Comparison of ENCODE assay signal across 23 cellular contexts in genomic region chr5:176568657-176569056, GRCh38. TPM values are rescaled to one million over a fixed set of nuclear protein-coding genes. Genes with fewer than 3 reads are reported as not detected.
DNase-seq lines count a peak whose midpoint lies in the region; ATAC-seq, FAIRE-seq and TF ChIP-seq lines count a peak whose summit lies in the region.
"Had no signal": no experiment of that assay in that cellular context is flagged by ENCODE, and none has a peak within 500 bp of the region (broad histone marks: within the 10 kb centered on the region; RNA-seq: fewer than 3 reads in every experiment).

No MANE protein-coding gene starts in this region.

- H3K4me1 ChIP-seq in IMR-90 (ENCODE audit: control insufficient read depth, insufficient read depth, low read length) (no peaks in the 10 kb centered on the region), neuronal stem cell (ENCODE audit: control insufficient read depth in 2 of 2, insufficient read depth in 1 of 2, low read depth in 1 of 2, low read length in 2 of 2) (no peaks in the 10 kb centered on the region), PC-3 (ENCODE audit: insufficient read depth, low read length) (no peaks in the 10 kb centered on the region), lower lobe of right lung (no peaks in the 10 kb centered on the region), small intestine (ENCODE audit: control insufficient read depth in 2 of 2, insufficient read depth in 1 of 2, low read depth in 1 of 2, low read length in 1 of 2) (no peaks in the 10 kb centered on the region)
- H3K4me1 ChIP-seq: A549, Caco-2 had no signal

- no peak overlapping the region for H3K4ac ChIP-seq in IMR-90 (ENCODE audit: low read depth, low read length)
- no peak overlapping the region for H3K4ac ChIP-seq in neuronal stem cell (ENCODE audit: low read length)

- no peak overlapping the region for H2BK15ac ChIP-seq in IMR-90 (ENCODE audit: low read depth, low read length)
- H2BK15ac ChIP-seq in neuronal stem cell (ENCODE audit: low read length), result no peak overlapping the region

- no peak overlapping the region for H3K14ac ChIP-seq in IMR-90 (replicated peaks; ENCODE audit: low read depth, low read length)
- no peak overlapping the region for H3K14ac ChIP-seq in neuronal stem cell (ENCODE audit: low read length)

- H3K4me2 ChIP-seq in IMR-90 (ENCODE audit: low read depth, low read length), result no peak overlapping the region
- no peak overlapping the region for H3K4me2 ChIP-seq in neuronal stem cell (ENCODE audit: insufficient read depth, low read length, poor library complexity, severe bottlenecking)
- no peak overlapping the region for H3K4me2 ChIP-seq in PC-3 (ENCODE audit: low read length)
- H3K4me2 ChIP-seq: A549; BLaER1 treated with 17β-estradiol and CSF1 and Interleukin-3, amounts not matched to agents 10 nM and 100 nM had no signal

- H3K79me2 ChIP-seq in PC-3 (ENCODE audit: low read length), result no peaks in the 10 kb centered on the region

- H4K91ac ChIP-seq in IMR-90 (ENCODE audit: insufficient read depth, low read depth, low read length), result no peak overlapping the region
- H4K91ac ChIP-seq in neuronal stem cell (ENCODE audit: low read depth, low read length, poor library complexity), result no peak overlapping the region

- H2BK120ac ChIP-seq in IMR-90 (ENCODE audit: low read depth, low read length), result no peak overlapping the region
- no peak overlapping the region for H2BK120ac ChIP-seq in neuronal stem cell (ENCODE audit: low read depth, low read length)

- no peaks in the 10 kb centered on the region for H3K79me1 ChIP-seq in IMR-90 (ENCODE audit: low read depth in 1 of 2, low read length in 2 of 2)
- H3K79me1 ChIP-seq in neuronal stem cell (ENCODE audit: low read depth, low read length), result no peaks in the 10 kb centered on the region

- no peak overlapping the region for H2BK12ac ChIP-seq in neuronal stem cell (ENCODE audit: low read length)

- no peak for FAIRE-seq in small intestine (lab: Jason Lieb, UNC)
- FAIRE-seq: A549, D721Med, GM12891, GM19239 had no signal

- TF ChIP-seq POLR2A in IMR-90 (IDR thresholded peaks at IDR 0.05; ENCODE audit: low read depth, low read length), result no peak

- H3K18ac ChIP-seq in IMR-90 (ENCODE audit: low read depth, low read length) (no peak overlapping the region), neuronal stem cell (ENCODE audit: low read length) (no peak overlapping the region)

- no peaks in the 10 kb centered on the region for H3K36me3 ChIP-seq in IMR-90 (ENCODE audit: control insufficient read depth, insufficient read depth, low read length)
- no peaks in the 10 kb centered on the region for H3K36me3 ChIP-seq in neuronal stem cell (replicated peaks in 1 of 2; ENCODE audit: control insufficient read depth in 2 of 2, insufficient read depth in 2 of 2, low read length in 2 of 2)
- no peaks in the 10 kb centered on the region for H3K36me3 ChIP-seq in PC-3 (ENCODE audit: low read depth, low read length)
- H3K36me3 ChIP-seq in lower lobe of right lung, result no peaks in the 10 kb centered on the region
- H3K36me3 ChIP-seq in small intestine (ENCODE audit: control insufficient read depth in 2 of 2, insufficient read depth in 2 of 2, low read length in 2 of 2), result peaks cover 0 to 8% of the 10 kb centered on the region in 2 donors
- H3K36me3 ChIP-seq: BLaER1 treated with 17β-estradiol and CSF1 and Interleukin-3, amounts not matched to agents 10 nM and 100 nM had no signal

- H3K9ac ChIP-seq in IMR-90 (ENCODE audit: low read depth, low read length) (no peak overlapping the region), neuronal stem cell (ENCODE audit: low read depth, low read length, poor library complexity) (no peak overlapping the region), PC-3 (ENCODE audit: low read length) (no peak overlapping the region)
- H3K9ac ChIP-seq: BLaER1 treated with 17β-estradiol and CSF1 and Interleukin-3, amounts not matched to agents 10 nM and 100 nM had no signal

- H2BK20ac ChIP-seq in IMR-90 (ENCODE audit: low read depth, low read length), result no peak overlapping the region

- H3K4me3 ChIP-seq in IMR-90 (ENCODE audit: insufficient read depth, low read depth, low read length), result no peak overlapping the region
- H3K4me3 ChIP-seq in neuronal stem cell (ENCODE audit: low read length in 2 of 2), result no peak overlapping the region
- H3K4me3 ChIP-seq in PC-3 (ENCODE audit: low read length), result no peak overlapping the region
- no peak overlapping the region for H3K4me3 ChIP-seq in lower lobe of right lung
- no peak overlapping the region for H3K4me3 ChIP-seq in small intestine (ENCODE audit: low read depth in 1 of 2, low read length in 2 of 2)
- H3K4me3 ChIP-seq: A549; BLaER1 treated with 17β-estradiol and CSF1 and Interleukin-3, amounts not matched to agents 10 nM and 100 nM had no signal

- in situ Hi-C loops in IMR-90 (cut with MboI; ENCODE audit: low sequenced_read_pairs), result loop anchor here (25.0 kb wide), 1 partner anchor 831 kb away; no protein-coding TSS in a partner anchor

- no peak for TF ChIP-seq CTCF in IMR-90 (conservative IDR thresholded peaks at IDR 0.05; ENCODE audit: low read depth, low read length)
- no peak for TF ChIP-seq CTCF in PC-3 (conservative IDR thresholded peaks at IDR 0.05; ENCODE audit: low read depth, low read length)
- no peak for TF ChIP-seq CTCF in lower lobe of right lung (IDR thresholded peaks at IDR 0.05)

- H2AK5ac ChIP-seq in IMR-90 (ENCODE audit: low read depth, low read length) (no peak overlapping the region), neuronal stem cell (ENCODE audit: low read depth, low read length) (peak overlapping the region; percentile 88)

- H3K9me3 ChIP-seq in IMR-90 (ENCODE audit: control insufficient read depth, insufficient read depth, low read length) (peaks cover 3% of the 10 kb centered on the region; the same call in 1 of the 2 replicates), neuronal stem cell (replicated peaks in 1 of 2; ENCODE audit: control insufficient read depth in 2 of 2, insufficient read depth in 1 of 2, low read depth in 1 of 2, low read length in 2 of 2) (no peaks in the 10 kb centered on the region), PC-3 (ENCODE audit: low read length) (no peaks in the 10 kb centered on the region), lower lobe of right lung (no peaks in the 10 kb centered on the region), small intestine (ENCODE audit: control insufficient read depth, low read depth) (no peaks in the 10 kb centered on the region)
- H3K9me3 ChIP-seq: A549, Caco-2 had no signal

- H3K9me1 ChIP-seq in IMR-90 (ENCODE audit: insufficient read depth, low read length), result no peaks in the 10 kb centered on the region

- 60% methylated on average over 1 of the region's 18 CpGs; no CpG with 5 or more reads in 1 of the 2 experiments for WGBS in IMR-90 (ENCODE audit: extremely low coverage in 2 of 2, insufficient read length in 1 of 2), 2 experiments
- no CpG with 5 or more reads among the region's 18 CpGs for WGBS in neuronal stem cell (ENCODE audit: extremely low coverage in 2 of 2, insufficient read length in 2 of 2, insufficient replicate concordance in 1 of 2), 2 donors
- WGBS in small intestine, 3 donors, result 80 to 91% (median 85%) methylated on average over 18 of the region's 18 CpGs

- BruUV-seq in IMR-90 (replicated peaks; lab: Mats Ljungman, UMichigan) (no TSS peak), PC-3 (replicated peaks; lab: Mats Ljungman, UMichigan) (no TSS peak)

- H4K8ac ChIP-seq in IMR-90 (ENCODE audit: low read depth in 2 of 2, low read length in 2 of 2) (no peak overlapping the region), neuronal stem cell (ENCODE audit: low read depth, low read length) (no peak overlapping the region)

- dilution Hi-C loops in IMR-90 (cut with HindIII; ENCODE audit: low sequenced_read_pairs, unreplicated experiment), result no loop called here

- no peak overlapping the region for H4K5ac ChIP-seq in IMR-90 (ENCODE audit: low read depth, low read length)

- POLR2A ChIA-PET in IMR-90 (lab: Charles Lee; ENCODE audit: unreplicated experiment), result no interaction called here
- POLR2A ChIA-PET in PC-3 (lab: Charles Lee; ENCODE audit: unreplicated experiment), result no interaction called here

- H2AK9ac ChIP-seq in IMR-90 (replicated peaks; ENCODE audit: low read depth, low read length, poor library complexity), result peak overlapping the region; percentile 42

- no peak overlapping the region for H3K56ac ChIP-seq in IMR-90 (ENCODE audit: extremely low read depth, insufficient read depth, low read length)

- CTCF ChIA-PET in IMR-90 (lab: Yijun Ruan, JAX), result no interaction called here
- CTCF ChIA-PET in PC-3 (lab: Charles Lee), result no interaction called here

- H2AFZ ChIP-seq in IMR-90 (replicated peaks; ENCODE audit: low read length, poor library complexity), result no peak overlapping the region
- H2AFZ ChIP-seq in neuronal stem cell (ENCODE audit: low read length), result no peak overlapping the region
- H2AFZ ChIP-seq in PC-3 (ENCODE audit: low read length), result no peak overlapping the region

- ATAC-seq in Right ventricle myocardium inferior (no peak), left ventricle myocardium superior (no peak), IMR-90 (ENCODE audit: low read depth) (no peak), PC-3 (no peak), lower lobe of right lung (no peak)
- ATAC-seq: CD8-positive, alpha-beta T cell had no signal

- H2BK5ac ChIP-seq in IMR-90 (ENCODE audit: low read depth, low read length, poor library complexity, severe bottlenecking), result no peak overlapping the region
- peak overlapping the region; percentile 84 for H2BK5ac ChIP-seq in neuronal stem cell (ENCODE audit: low read length)

- H4K20me1 ChIP-seq in IMR-90 (ENCODE audit: insufficient read depth, low read length), result no peaks in the 10 kb centered on the region
- H4K20me1 ChIP-seq in PC-3 (ENCODE audit: low read length), result no peaks in the 10 kb centered on the region
- H4K20me1 ChIP-seq: BLaER1 treated with 17β-estradiol and CSF1 and Interleukin-3, amounts not matched to agents 10 nM and 100 nM had no signal

- no peak overlapping the region for H3K27ac ChIP-seq in IMR-90 (ENCODE audit: insufficient read depth, low read length)
- no peak overlapping the region for H3K27ac ChIP-seq in neuronal stem cell (replicated peaks; ENCODE audit: low read length)
- H3K27ac ChIP-seq in PC-3 (ENCODE audit: low read length), result no peak overlapping the region
- no peak overlapping the region for H3K27ac ChIP-seq in lower lobe of right lung
- H3K27ac ChIP-seq in small intestine (ENCODE audit: low read depth in 1 of 2, low read length in 1 of 2), result no peak overlapping the region
- H3K27ac ChIP-seq: 22Rv1; A549; BLaER1 treated with 17β-estradiol and CSF1 and Interleukin-3, amounts not matched to agents 10 nM and 100 nM; C4-2B had no signal

- H3F3A ChIP-seq in PC-3 (ENCODE audit: low read length, unreplicated experiment), result no peaks in the 10 kb centered on the region

- no peak overlapping the region for H3K23ac ChIP-seq in IMR-90 (ENCODE audit: low read depth, low read length)
- H3K23ac ChIP-seq in neuronal stem cell (ENCODE audit: low read depth, low read length, poor library complexity), result peak overlapping the region; percentile 55

- H3K27me3 ChIP-seq in IMR-90 (ENCODE audit: control insufficient read depth, insufficient read depth, low read length) (peaks cover 22% of the 10 kb centered on the region), neuronal stem cell (ENCODE audit: control insufficient read depth in 3 of 3, insufficient read depth in 3 of 3, low read depth in 1 of 3, low read length in 3 of 3) (peaks cover 0 to 2% (median 0%) of the 10 kb centered on the region in 3 experiments), PC-3 (ENCODE audit: low read length) (no peaks in the 10 kb centered on the region), lower lobe of right lung (ENCODE audit: low read depth) (peaks cover 27% of the 10 kb centered on the region), small intestine (ENCODE audit: control insufficient read depth in 2 of 2, insufficient read depth in 2 of 2, low read length in 2 of 2) (no peaks in the 10 kb centered on the region)
- H3K27me3 ChIP-seq: BLaER1 treated with 17β-estradiol and CSF1 and Interleukin-3, amounts not matched to agents 10 nM and 100 nM had no signal

- no peak for TF ChIP-seq RAD21 in IMR-90 (IDR thresholded peaks at IDR 0.05; ENCODE audit: low read length)

- intact Hi-C loops in Right ventricle myocardium inferior (cut with DNase I), result no loop called here
- intact Hi-C loops in left ventricle myocardium superior (cut with micrococcal nuclease), result no loop called here
- intact Hi-C loops in IMR-90 (cut with micrococcal nuclease), result no loop called here
- intact Hi-C loops in PC-3 (cut with micrococcal nuclease), result no loop called here
- intact Hi-C loops in lower lobe of right lung (cut with DNase I), result no loop called here

- peak; percentile 16 for DNase-seq in Right ventricle myocardium inferior (ENCODE audit: missing footprints)
- no peak for DNase-seq in left ventricle myocardium superior
- DNase-seq in IMR-90, result no peak
- DNase-seq in neuronal stem cell (ENCODE audit: low spot score), result no peak
- no peak for DNase-seq in PC-3
- DNase-seq in lower lobe of right lung, result no peak
- no peak for DNase-seq in small intestine
- DNase-seq: AML-193; Caco-2; Calu3; CD4-positive, alpha-beta T cell; CD8-positive, alpha-beta T cell; DMS79 treated with DMSO at 0.1 percent for 48 hours; GF-D8 had no signal

- no peaks in the 10 kb centered on the region for H3K9me2 ChIP-seq in PC-3 (replicated peaks; ENCODE audit: low read length)

RNA-seq across cellular contexts. Expression of gene CDHR2, which starts 19.5 kb away (rescaled TPM):
- total RNA-seq in Right ventricle myocardium inferior (0.19 TPM), left ventricle myocardium superior (0.20 TPM), IMR-90 (2012; rRNA removed) (not detected in 2 replicates), PC-3 (2014; rRNA removed) (0.07 TPM in 1 of 2 replicates, not detected in the other), lower lobe of right lung (0.62 TPM)
- polyA plus RNA-seq in IMR-90 (2012; rRNA removed) (not detected in 2 replicates), small intestine (100 to 1,000 TPM in 2 of 3 donors, 10 to 100 TPM in 1; 50.1 to 545 (median 411) TPM)
- not detected in 2 replicates for polyA plus RNA-seq in IMR-90 (2012; cell fraction: cytosol; rRNA removed)
- 0.07 TPM in 2 replicates for polyA plus RNA-seq in IMR-90 (2012; cell fraction: nucleus; rRNA removed; ENCODE audit: low replicate concordance)
- polyA plus RNA-seq in neuronal stem cell (2013, experiment 1 of 2), result 0.01 TPM
- 0.01 TPM for polyA plus RNA-seq in neuronal stem cell (2013, experiment 2 of 2)
- total RNA-seq: A172 had no signal
- polyA plus RNA-seq: BJ had no signal

RNA-seq across cellular contexts. Expression of gene RNF44, which starts 31.5 kb away (rescaled TPM):
- total RNA-seq in Right ventricle myocardium inferior, result 25.5 TPM
- 32.4 TPM for total RNA-seq in left ventricle myocardium superior
- 0.54 and 0.83 TPM in 2 replicates for total RNA-seq in IMR-90 (2012; rRNA removed)
- 12.4 and 13.2 TPM in 2 replicates for polyA plus RNA-seq in IMR-90 (2012; rRNA removed)
- polyA plus RNA-seq in IMR-90 (2012; cell fraction: cytosol; rRNA removed), result 5.9 and 12.1 TPM in 2 replicates
- 56.1 and 127 TPM in 2 replicates for polyA plus RNA-seq in IMR-90 (2012; cell fraction: nucleus; rRNA removed; ENCODE audit: low replicate concordance)
- 77.9 TPM for polyA plus RNA-seq in neuronal stem cell (2013, experiment 1 of 2)
- polyA plus RNA-seq in neuronal stem cell (2013, experiment 2 of 2), result 78.0 TPM
- 19.2 and 28.3 TPM in 2 replicates for total RNA-seq in PC-3 (2014; rRNA removed)
- total RNA-seq in lower lobe of right lung, result 55.1 TPM
- polyA plus RNA-seq in small intestine, result 10 to 100 TPM; 13.5 to 27.0 (median 14.5) TPM

RNA-seq across cellular contexts. Expression of gene GPRIN1, which starts 41.3 kb away (rescaled TPM):
- total RNA-seq in Right ventricle myocardium inferior, result 0.41 TPM
- 0.50 TPM for total RNA-seq in left ventricle myocardium superior
- 2.5 and 3.0 TPM in 2 replicates for total RNA-seq in IMR-90 (2012; rRNA removed)
- polyA plus RNA-seq in IMR-90 (2012; rRNA removed), result 4.7 and 5.1 TPM in 2 replicates
- 3.6 TPM in 2 replicates for polyA plus RNA-seq in IMR-90 (2012; cell fraction: cytosol; rRNA removed)
- polyA plus RNA-seq in IMR-90 (2012; cell fraction: nucleus; rRNA removed; ENCODE audit: low replicate concordance), result 1.4 and 2.5 TPM in 2 replicates
- 2.5 TPM for polyA plus RNA-seq in neuronal stem cell (2013, experiment 1 of 2)
- polyA plus RNA-seq in neuronal stem cell (2013, experiment 2 of 2), result 2.3 TPM
- 18.7 and 19.9 TPM in 2 replicates for total RNA-seq in PC-3 (2014; rRNA removed)
- 1.4 TPM for total RNA-seq in lower lobe of right lung
- 1 to 10 TPM in 1 of 3 donors, under 1 TPM in 1, not detected in 1; 0.54 to 1.6 TPM for polyA plus RNA-seq in small intestine

Comparison
In these comparisons a context has a peak if more than half of its experiments do, and no peak if none do; other contexts are left out.
1. RNA of gene RNF44, which starts 31.5 kb away (total RNA-seq): 55.1 TPM in lower lobe of right lung (single experiment), 32.4 TPM in left ventricle myocardium superior (single experiment), 25.5 TPM in Right ventricle myocardium inferior (single experiment) and 19.2 to 28.3 TPM in PC-3; 0.54 to 0.83 TPM in IMR-90; every median in the first group is over 10 times any median in the second.